ENCODE assay signal across 15 cellular contexts in genomic region chr13:20494656-20495055, GRCh38. TPM values are rescaled to one million over a fixed set of nuclear protein-coding genes. Genes with fewer than 3 reads are reported as not detected.
DNase-seq lines count a peak whose midpoint lies in the region; ATAC-seq, FAIRE-seq and TF ChIP-seq lines count a peak whose summit lies in the region.
"Had no signal": no experiment of that assay in that cellular context is flagged by ENCODE, and none has a peak within 500 bp of the region (broad histone marks: within the 10 kb centered on the region; RNA-seq: fewer than 3 reads in every experiment).

No MANE protein-coding gene starts in this region.

- no peak overlapping the region for H3K9ac ChIP-seq in HepG2 (ENCODE audit: insufficient read depth, low read depth, low read length)

- no peak for TF ChIP-seq RAD21 in HepG2 (CRISPR knock-in tag; IDR thresholded peaks at IDR 0.05)

- 45% methylated on average over 8 of the region's 8 CpGs for WGBS in HepG2 (ENCODE audit: low lambda C conversion rate)
- 36% methylated on average over 6 of the region's 8 CpGs for WGBS in right lobe of liver (ENCODE audit: insufficient coverage, low coverage, low lambda C conversion rate, missing lambda C conversion rate)
- 36 to 49% methylated on average over 7 of the region's 8 CpGs for WGBS in gastroesophageal sphincter (ENCODE audit: low coverage in 1 of 2), 2 donors

- H3K36me3 Mint-ChIP-seq in T-helper 17 cell (ENCODE audit: low read depth): no peaks in the 10 kb centered on the region
- H3K36me3 Mint-ChIP-seq: immature natural killer cell had no signal

- intact Hi-C loops in HepG2 (cut with micrococcal nuclease; ENCODE audit: unreplicated experiment): loop anchor here (1.0 to 5.0 kb wide), 6 partner anchors 58 to 431 kb away; partner anchors contain the start of gene EEF1AKMT1
- intact Hi-C loops in right lobe of liver (cut with DNase I): loop anchor here in 1 of 2 donors (10.0 kb wide), 1 partner anchor 210 kb away; the partner anchor contains the start of gene IL17D

- H3K79me2 ChIP-seq in HepG2 (ENCODE audit: insufficient read depth, low read length): no peaks in the 10 kb centered on the region

- H3K27ac ChIP-seq in HepG2 (ENCODE audit: extremely low read length, insufficient read depth, low read length) (peak overlapping the region; percentile 73), right lobe of liver (peak overlapping the region in 1 of 3 donors; percentile 68), gastroesophageal sphincter (no peak overlapping the region)
- H3K27ac ChIP-seq: adrenal gland, body of pancreas had no signal

- no peaks in the 10 kb centered on the region for H3K27me3 Mint-ChIP-seq in T-helper 17 cell
- H3K27me3 Mint-ChIP-seq: activated CD4-positive, alpha-beta memory T cell treated with anti-CD3 and anti-CD28 coated beads, Interleukin-2, amount 10 ng/mL, durations not matched to agents 7 days and 5 days had no signal

- H3K9me3 ChIP-seq in HepG2 (ENCODE audit: low read length) (no peaks in the 10 kb centered on the region), right lobe of liver (no peaks in the 10 kb centered on the region), T-helper 17 cell (ENCODE audit: control insufficient read depth, low read length, poor library complexity, severe bottlenecking) (no peaks in the 10 kb centered on the region), gastroesophageal sphincter (no peaks in the 10 kb centered on the region)
- H3K9me3 ChIP-seq: adrenal gland, body of pancreas had no signal

- DNase-seq in HepG2 (ENCODE audit: low spot score) (no peak), right lobe of liver (no peak), T-helper 17 cell (no peak), NCI-H446 (lab: John Stamatoyannopoulos, UW) (no peak), G401 (ENCODE audit: low spot score) (no peak), NCI-H82 (lab: John Stamatoyannopoulos, UW) (no peak)
- DNase-seq: NCI-H1048, NCI-H446 treated with DMSO at 0.1 percent for 48 hours had no signal

- H3K4me2 ChIP-seq in HepG2 (ENCODE audit: low read depth, low read length): no peak overlapping the region

- H3K27me3 ChIP-seq in HepG2 (ENCODE audit: control insufficient read depth in 1 of 2, insufficient read depth in 2 of 2, low read length in 2 of 2) (no peaks in the 10 kb centered on the region), right lobe of liver (no peaks in the 10 kb centered on the region), gastroesophageal sphincter (no peaks in the 10 kb centered on the region)
- H3K27me3 ChIP-seq: adrenal gland, body of pancreas had no signal

- peaks cover 4% of the 10 kb centered on the region; the same call in 1 of the 2 replicates for H4K20me1 ChIP-seq in HepG2 (ENCODE audit: insufficient read depth, low read length)

- no peak overlapping the region for H2AFZ ChIP-seq in HepG2 (ENCODE audit: low read length)

- no peak for TF ChIP-seq EP300 in HepG2 (IDR thresholded peaks at IDR 0.05; ENCODE audit: low read depth in 2 of 2, low read length in 2 of 2)
- TF ChIP-seq EP300 in HepG2 (CRISPR knock-in tag; IDR thresholded peaks at IDR 0.05; ENCODE audit: borderline replicate concordance): no peak
- TF ChIP-seq EP300 in gastroesophageal sphincter (IDR thresholded peaks at IDR 0.05): no peak

- H3K27ac Mint-ChIP-seq in T-helper 17 cell: peak overlapping the region; percentile 57
- H3K27ac Mint-ChIP-seq: activated CD4-positive, alpha-beta memory T cell treated with anti-CD3 and anti-CD28 coated beads, Interleukin-2, amount 10 ng/mL, durations not matched to agents 7 days and 5 days; activated naive CD4-positive, alpha-beta T cell treated with anti-CD3 and anti-CD28 coated beads for 36 hours; immature natural killer cell had no signal

- no peak for TF ChIP-seq CTCF in HepG2 (CRISPR knock-in tag; IDR thresholded peaks at IDR 0.05)
- no peak for TF ChIP-seq CTCF in right lobe of liver (IDR thresholded peaks at IDR 0.05)
- no peak for TF ChIP-seq CTCF in gastroesophageal sphincter (IDR thresholded peaks at IDR 0.05)

- H3K4me3 ChIP-seq in HepG2 (replicated peaks in 1 of 3; ENCODE audit: insufficient read depth in 1 of 3, low read depth in 2 of 3, low read length in 3 of 3) (no peak overlapping the region), right lobe of liver (no peak overlapping the region), gastroesophageal sphincter (no peak overlapping the region)
- H3K4me3 ChIP-seq: body of pancreas had no signal

- POLR2A ChIA-PET in HepG2 (lab: Yijun Ruan, JAX): no interaction called here

- ATAC-seq in HepG2 (no peak), right lobe of liver (no peak), T-helper 17 cell (no peak), gastroesophageal sphincter (peak; percentile 18)

- BruUV-seq in HepG2 (replicated peaks; lab: Mats Ljungman, UMichigan): no TSS peak

- in situ Hi-C loops in HepG2 (cut with HindIII; ENCODE audit: extremely low pct_ligation_motif_present, low pct_unique_long_range_greater_than_20kb) (loop anchor here (5.0 kb wide), 3 partner anchors 213 to 433 kb away; no protein-coding TSS in a partner anchor), G401 (cut with HindIII; ENCODE audit: low sequenced_read_pairs) (no loop called here)

- TF ChIP-seq POLR2A in HepG2 (IDR thresholded peaks at IDR 0.05; ENCODE audit: insufficient read depth in 1 of 2, low read depth in 2 of 2, low read length in 2 of 2) (no peak), right lobe of liver (IDR thresholded peaks at IDR 0.05) (no peak), gastroesophageal sphincter (IDR thresholded peaks at IDR 0.05) (no peak)

- 0 out of 5 replicates have a peak, but pooled peaks cover 0 to 3% of the 10 kb centered on the region in 2 experiments for H3K36me3 ChIP-seq in HepG2 (replicated peaks in 1 of 2; ENCODE audit: control insufficient read depth in 1 of 2, insufficient read depth in 2 of 2, low read length in 2 of 2)
- H3K36me3 ChIP-seq in right lobe of liver: no peaks in the 10 kb centered on the region
- no peaks in the 10 kb centered on the region for H3K36me3 ChIP-seq in gastroesophageal sphincter
- H3K36me3 ChIP-seq: adrenal gland had no signal

- FAIRE-seq in HepG2 (lab: Jason Lieb, UNC): no peak
- FAIRE-seq: urothelium cell line had no signal

- peaks cover 2% of the 10 kb centered on the region for H3K4me1 Mint-ChIP-seq in T-helper 17 cell

- CTCF ChIA-PET in HepG2 (lab: Yijun Ruan, JAX; ENCODE audit: low intra/inter-chr PET ratio, low total read pairs): interaction anchor here (1.1 to 2.3 kb wide), 7 partner anchors 56 to 430 kb away, joined by 3 to 21 read pairs (median 8); no protein-coding TSS in a partner anchor

- no peak overlapping the region for H3K4me3 Mint-ChIP-seq in T-helper 17 cell
- H3K4me3 Mint-ChIP-seq: activated CD4-positive, alpha-beta memory T cell treated with anti-CD3 and anti-CD28 coated beads, Interleukin-2, amount 10 ng/mL, durations not matched to agents 7 days and 5 days; activated naive CD4-positive, alpha-beta T cell treated with anti-CD3 and anti-CD28 coated beads for 36 hours; immature natural killer cell had no signal

- H3K4me1 ChIP-seq in HepG2 (ENCODE audit: insufficient read depth, low read length): peaks cover 45% of the 10 kb centered on the region
- peaks cover 0 to 33% (median 8%) of the 10 kb centered on the region in 4 donors for H3K4me1 ChIP-seq in right lobe of liver
- peaks cover 0 to 18% (median 0%) of the 10 kb centered on the region in 3 donors for H3K4me1 ChIP-seq in gastroesophageal sphincter
- H3K4me1 ChIP-seq: body of pancreas had no signal

RNA-seq across cellular contexts. Expression of gene CRYL1, which starts 31.0 kb away (rescaled TPM):
- total RNA-seq in HepG2 (2016; rRNA removed; fragmentation: Illumina TruSeq; extraction: Trizol) (57.2 and 71.7 TPM in 2 replicates), right lobe of liver (100 to 1,000 TPM; 111 to 185 (median 151) TPM), T-helper 17 cell (10 to 100 TPM; 17.1 to 18.1 TPM), gastroesophageal sphincter (10 to 100 TPM; 45.9 to 55.9 (median 47.0) TPM)
- total RNA-seq in HepG2 (2016; cell fraction: cytosol; rRNA removed; fragmentation: Illumina TruSeq; extraction: Trizol; ENCODE audit: low read depth): 29.5 and 30.5 TPM in 2 replicates
- 62.2 and 68.9 TPM in 2 replicates for total RNA-seq in HepG2 (2016; cell fraction: insoluble cytoplasmic fraction; rRNA removed; fragmentation: Illumina TruSeq; extraction: Trizol)
- 43.1 and 48.4 TPM in 2 replicates for total RNA-seq in HepG2 (2016; cell fraction: membrane; rRNA removed; fragmentation: Illumina TruSeq; extraction: Trizol)
- 31.5 and 32.4 TPM in 2 replicates for total RNA-seq in HepG2 (2016; cell fraction: nucleus; rRNA removed; fragmentation: Illumina TruSeq; extraction: Trizol)
- 108 and 115 TPM in 2 replicates for polyA plus RNA-seq in HepG2 (2011; rRNA removed)
- 141 and 154 TPM in 2 replicates for polyA plus RNA-seq in HepG2 (2011; cell fraction: cytosol; rRNA removed)
- polyA plus RNA-seq in HepG2 (2011; cell fraction: nucleus; rRNA removed): 42.9 and 50.6 TPM in 2 replicates
- 71.8 and 86.3 TPM in 2 replicates for polyA plus RNA-seq in HepG2 (2012)
- 31.6 and 39.2 TPM in 2 replicates for polyA plus RNA-seq in HepG2 (2016; cell fraction: cytosol; fragmentation: Illumina TruSeq; extraction: Trizol; ENCODE audit: low read depth)
- polyA plus RNA-seq in HepG2 (2016; cell fraction: insoluble cytoplasmic fraction; fragmentation: Illumina TruSeq; extraction: Trizol; ENCODE audit: low read depth): 85.1 and 88.1 TPM in 2 replicates
- 41.0 and 48.6 TPM in 2 replicates for polyA plus RNA-seq in HepG2 (2016; cell fraction: membrane; fragmentation: Illumina TruSeq; extraction: Trizol; ENCODE audit: low read depth)
- polyA plus RNA-seq in HepG2 (2016; cell fraction: nucleus; fragmentation: Illumina TruSeq; extraction: Trizol; ENCODE audit: insufficient read depth, low read depth): 50.6 and 56.0 TPM in 2 replicates
- 3.8 and 99.9 TPM in 2 replicates for polyA minus RNA-seq in HepG2 (2011; rRNA and poly(A)+ RNA removed; ENCODE audit: low replicate concordance)
- polyA minus RNA-seq in HepG2 (2011; cell fraction: cytosol; rRNA and poly(A)+ RNA removed): 40.4 and 44.1 TPM in 2 replicates
- polyA minus RNA-seq in HepG2 (2011; cell fraction: nucleus; rRNA and poly(A)+ RNA removed): 28.1 and 34.7 TPM in 2 replicates
- 21.4 and 34.0 TPM in 2 replicates for total RNA-seq in G401 (2014; rRNA removed; shearing (Covaris generic))
